ENCODE assay signal across 8 cellular contexts in the genomic region with DNA sequence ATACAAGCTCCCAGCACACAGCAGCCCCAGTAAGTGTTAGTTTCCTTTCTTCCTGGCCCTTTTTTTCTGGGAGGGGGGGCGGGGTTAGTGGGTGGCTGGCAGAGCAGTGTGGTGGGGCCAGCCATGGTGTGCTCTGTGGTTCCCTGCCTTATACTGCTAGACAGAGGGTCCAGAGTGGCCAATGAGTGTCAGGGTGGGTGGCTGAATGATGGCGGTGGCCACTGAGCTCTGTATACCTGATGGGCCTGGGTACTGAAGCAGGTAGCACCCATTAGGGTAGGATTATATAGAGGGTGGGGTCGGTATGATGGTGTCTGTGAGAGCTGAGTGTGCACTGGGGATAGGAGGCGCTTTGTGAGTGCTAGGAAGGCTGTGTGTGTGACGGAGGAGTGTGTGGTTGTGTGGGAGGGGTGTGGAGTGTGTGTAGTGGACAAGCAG. TPM values are rescaled to one million over a fixed set of nuclear protein-coding genes. Genes with fewer than 3 reads are reported as not detected.
DNase-seq lines count a peak whose midpoint lies in the region; ATAC-seq, FAIRE-seq and TF ChIP-seq lines count a peak whose summit lies in the region.

No MANE protein-coding gene starts in this region.

- H3K36me3 Mint-ChIP-seq in astrocyte (ENCODE audit: low read depth, unreplicated experiment), result peaks cover 6% of the 10 kb centered on the region
- peaks cover 57% of the 10 kb centered on the region for H3K36me3 Mint-ChIP-seq in Calu3 (ENCODE audit: insufficient read depth, unreplicated experiment)

- H3K4me3 Mint-ChIP-seq in astrocyte (ENCODE audit: unreplicated experiment), result peak overlapping the region; percentile 86
- no peak overlapping the region for H3K4me3 Mint-ChIP-seq in Calu3 (ENCODE audit: low read depth, unreplicated experiment)

- TF ChIP-seq CTCF in heart right ventricle (IDR thresholded peaks at IDR 0.05) (no peak), astrocyte (IDR thresholded peaks at IDR 0.05; ENCODE audit: insufficient read depth, low read depth, low read length) (no peak), Calu3 (IDR thresholded peaks at IDR 0.05; ENCODE audit: unreplicated experiment) (no peak)

- H3K27me3 Mint-ChIP-seq in astrocyte (ENCODE audit: low read depth, unreplicated experiment) (no peaks in the 10 kb centered on the region), Calu3 (ENCODE audit: unreplicated experiment) (no peaks in the 10 kb centered on the region)

- no TSS peak for BruUV-seq in Calu3 (replicated peaks; lab: Mats Ljungman, UMichigan)

- peak overlapping the region; percentile 94 for H3K4me2 ChIP-seq in astrocyte (ENCODE audit: low read length)

- CTCF ChIA-PET in Calu3 (lab: Charles Lee), result interaction anchor here (0.6 to 0.8 kb wide), 3 partner anchors 24 to 40 kb away, joined by 3 to 11 read pairs (median 4); no protein-coding TSS in a partner anchor

- DNase-seq in heart right ventricle (no peak), Right ventricle myocardium inferior (ENCODE audit: missing footprints) (no peak), astrocyte (ENCODE audit: low read depth) (no peak), midbrain (lab: John Stamatoyannopoulos, UW) (peak; percentile 63), NAMALWA (ENCODE audit: low spot score) (no peak), NCI-H2227 treated with DMSO at 0.1 percent for 48 hours (lab: John Stamatoyannopoulos, UW) (no peak), Calu3 (no peak)

- H3K4me3 ChIP-seq in heart right ventricle, result peak overlapping the region in 7 of 10 donors; percentile 42 to 76 (median 60)
- H3K4me3 ChIP-seq in astrocyte (ENCODE audit: insufficient read depth, low read depth, low read length), result peak overlapping the region; percentile 50
- H3K4me3 ChIP-seq in urinary bladder (ENCODE audit: low read depth, low read length), result no peak overlapping the region

- H3K36me3 ChIP-seq in heart right ventricle (peaks cover 0 to 13% (median 10%) of the 10 kb centered on the region in 9 donors), astrocyte (ENCODE audit: insufficient read depth, low read length) (no peaks in the 10 kb centered on the region), urinary bladder (ENCODE audit: insufficient read depth) (peaks cover 1% of the 10 kb centered on the region)

- H3K79me2 ChIP-seq in astrocyte (ENCODE audit: insufficient read depth, low read length), result peaks cover 64% of the 10 kb centered on the region

- H3K9me3 ChIP-seq in heart right ventricle (no peaks in the 10 kb centered on the region), astrocyte (ENCODE audit: insufficient read depth, low read depth, low read length) (no peaks in the 10 kb centered on the region)

- FAIRE-seq in astrocyte (lab: Jason Lieb, UNC), result no peak

- H3K27ac Mint-ChIP-seq in astrocyte (ENCODE audit: unreplicated experiment) (peak overlapping the region; percentile 87), Calu3 (ENCODE audit: unreplicated experiment) (no peak overlapping the region)

- H3K4me1 ChIP-seq in heart right ventricle, result peaks cover 39 to 80% (median 73%) of the 10 kb centered on the region in 9 donors
- peaks cover 64% of the 10 kb centered on the region for H3K4me1 ChIP-seq in astrocyte (ENCODE audit: insufficient read depth, low read length)
- H3K4me1 ChIP-seq in urinary bladder (ENCODE audit: insufficient read depth), result peaks cover 3% of the 10 kb centered on the region

- ATAC-seq in heart right ventricle, result no peak
- no peak for ATAC-seq in Right ventricle myocardium inferior

- peaks cover 36% of the 10 kb centered on the region for H3K4me1 Mint-ChIP-seq in astrocyte (ENCODE audit: low read depth, unreplicated experiment)
- H3K4me1 Mint-ChIP-seq in Calu3 (ENCODE audit: low read depth, unreplicated experiment), result peaks cover 31% of the 10 kb centered on the region

- WGBS in heart right ventricle, 2 donors, result 46 to 52% methylated on average over 5 of the region's 5 CpGs
- 39% methylated on average over 5 of the region's 5 CpGs for WGBS in urinary bladder

- intact Hi-C loops in heart right ventricle (cut with DNase I), result loop anchor here in 2 of 10 donors (5.0 kb wide), 2 partner anchors 36 to 139 kb away; no protein-coding TSS in a partner anchor
- intact Hi-C loops in Right ventricle myocardium inferior (cut with DNase I), result no loop called here
- intact Hi-C loops in Calu3 (cut with micrococcal nuclease; ENCODE audit: unreplicated experiment), result loop anchor here (10.0 kb wide), 1 partner anchor 158 kb away; no protein-coding TSS in a partner anchor

- peaks cover 59% of the 10 kb centered on the region for H4K20me1 ChIP-seq in astrocyte (ENCODE audit: insufficient read depth, low read length)

- H3K9me3 Mint-ChIP-seq in astrocyte (ENCODE audit: unreplicated experiment) (peaks cover 2% of the 10 kb centered on the region), Calu3 (ENCODE audit: low read depth, unreplicated experiment) (no peaks in the 10 kb centered on the region)

- peak overlapping the region; percentile 82 for H3K9ac ChIP-seq in astrocyte (ENCODE audit: low read length)

- peak overlapping the region; percentile 8 for H2AFZ ChIP-seq in astrocyte (ENCODE audit: low read depth, low read length)

- peak overlapping the region; percentile 91 to 99 (median 96) for H3K27ac ChIP-seq in heart right ventricle
- H3K27ac ChIP-seq in astrocyte (ENCODE audit: low read depth, low read length), result peak overlapping the region; percentile 92
- peak overlapping the region; percentile 93 for H3K27ac ChIP-seq in urinary bladder (ENCODE audit: low read depth)

- H3K27me3 ChIP-seq in heart right ventricle (no peaks in the 10 kb centered on the region), astrocyte (ENCODE audit: insufficient read depth, low read length) (no peaks in the 10 kb centered on the region)

RNA-seq across cellular contexts. Expression of gene CIC, which starts 13.8 kb away (rescaled TPM):
- total RNA-seq in heart right ventricle (10 to 100 TPM; 27.9 to 42.0 (median 32.0) TPM), Right ventricle myocardium inferior (34.6 TPM), astrocyte (73.4 and 78.5 TPM in 2 replicates), urinary bladder (14.0 TPM), Calu3 (2022) (72.6 and 75.5 TPM in 2 replicates)
- polyA plus RNA-seq in heart right ventricle (10 to 100 TPM; 17.6 to 39.8 TPM), urinary bladder (59.5 TPM)

RNA-seq across cellular contexts. Expression of gene PRR19, which starts 19.1 kb away (rescaled TPM):
- total RNA-seq in heart right ventricle (under 1 TPM in 4 of 10 donors, not detected in 6; 0.16 to 0.21 (median 0.19) TPM), Right ventricle myocardium inferior (0.51 TPM), astrocyte (1.3 and 1.4 TPM in 2 replicates), urinary bladder (not detected), Calu3 (2022) (1.7 and 2.4 TPM in 2 replicates)
- polyA plus RNA-seq in heart right ventricle (under 1 TPM in 1 of 2 donors, not detected in 1; 0.16 TPM), urinary bladder (1.0 TPM)

RNA-seq across cellular contexts. Expression of gene PAFAH1B3, which starts 19.6 kb away (rescaled TPM):
- total RNA-seq in heart right ventricle (1 to 10 TPM; 1.2 to 5.9 (median 2.6) TPM), Right ventricle myocardium inferior (3.7 TPM), astrocyte (44.1 and 51.8 TPM in 2 replicates), urinary bladder (15.9 TPM), Calu3 (2022) (68.3 and 72.4 TPM in 2 replicates)
- polyA plus RNA-seq in heart right ventricle (10 to 100 TPM in 1 of 2 donors, 1 to 10 TPM in 1; 5.0 to 10.4 TPM), urinary bladder (20.9 TPM)

RNA-seq across cellular contexts. Expression of gene ERF, which starts 27.9 kb away (rescaled TPM):
- total RNA-seq in heart right ventricle (10 to 100 TPM; 29.8 to 40.2 (median 32.9) TPM), Right ventricle myocardium inferior (44.4 TPM), astrocyte (108 TPM in 2 replicates), urinary bladder (17.9 TPM), Calu3 (2022) (100 and 124 TPM in 2 replicates)
- polyA plus RNA-seq in heart right ventricle (10 to 100 TPM; 31.8 to 49.0 TPM), urinary bladder (50.9 TPM)

RNA-seq across cellular contexts. Expression of gene TMEM145, which starts 30.3 kb away (rescaled TPM):
- total RNA-seq in heart right ventricle (1 to 10 TPM in 1 of 10 donors, under 1 TPM in 4, not detected in 5; 0.15 to 1.0 (median 0.49) TPM), Right ventricle myocardium inferior (0.16 TPM), astrocyte (0.70 TPM in 1 of 2 replicates, not detected in the other), urinary bladder (not detected), Calu3 (2022) (1.5 and 3.1 TPM in 2 replicates)
- polyA plus RNA-seq in heart right ventricle (1 to 10 TPM in 1 of 2 donors, under 1 TPM in 1; 0.32 to 1.0 TPM), urinary bladder (0.94 TPM)
